ENCODE assay signal across 7 cellular contexts in the genomic region with DNA sequence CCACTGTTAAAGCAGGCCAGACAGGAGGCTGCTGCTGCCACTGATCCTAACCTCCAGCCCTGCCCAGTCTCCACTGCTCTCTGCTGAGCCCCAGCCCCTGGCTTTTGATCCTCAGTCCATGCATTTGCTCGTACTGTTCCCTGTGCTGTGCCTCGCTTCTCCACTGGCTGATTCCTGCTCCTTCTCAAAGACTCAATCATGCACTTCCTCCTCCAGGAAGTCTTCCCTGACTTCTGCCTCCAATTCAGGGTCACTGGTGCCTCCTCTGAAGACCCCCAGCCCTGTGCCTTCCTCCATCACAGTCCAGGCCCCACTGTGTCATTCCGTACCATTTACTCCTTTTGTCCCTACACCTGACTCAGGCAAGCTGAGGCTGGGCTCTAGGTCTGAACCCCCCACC.
"Had no signal": no experiment of that assay in that cellular context is flagged by ENCODE, and none has a peak within 500 bp of the region (broad histone marks: within the 10 kb centered on the region; RNA-seq: fewer than 3 reads in every experiment).

No MANE protein-coding gene starts in this region.

- H3K9ac ChIP-seq: GM23248 had no signal

- H3K27ac ChIP-seq: GM23248 had no signal

- FAIRE-seq: HTR-8/SVneo had no signal

- H3K4me3 ChIP-seq: GM23248 had no signal

- H2AFZ ChIP-seq: GM23248 had no signal

- DNase-seq: GM23248, GOT3, H7, HCEC 1CT, IMR-90, KBM-7 had no signal
